16 cellular contexts compared by ENCODE assay signal in genomic region chr2:239287461-239287860, GRCh38.
A peak's percentile ranks its signal among the peaks of the same experiment; 100 is the strongest.
DNase-seq lines count a peak whose midpoint lies in the region; TF ChIP-seq lines count a peak whose summit lies in the region.
"Had no signal": no experiment of that assay in that cellular context is flagged by ENCODE, and none has a peak within 500 bp of the region (broad histone marks: within the 10 kb centered on the region; RNA-seq: fewer than 3 reads in every experiment).

No MANE protein-coding gene starts in this region.

- H3K27me3 ChIP-seq in left ventricle myocardium inferior (ENCODE audit: low read depth) (no peaks in the 10 kb centered on the region), sigmoid colon (no peaks in the 10 kb centered on the region)
- H3K27me3 ChIP-seq: body of pancreas, tibial artery had no signal

- H3K27ac Mint-ChIP-seq in activated CD4-positive, alpha-beta memory T cell treated with anti-CD3 and anti-CD28 coated beads, Interleukin-2, amount 10 ng/mL, durations not matched to agents 7 days and 5 days, result peak overlapping the region; percentile 3
- no peak overlapping the region for H3K27ac Mint-ChIP-seq in activated CD4-positive, alpha-beta memory T cell treated with anti-CD3 and anti-CD28 coated beads for 36 hours

- H3K27ac ChIP-seq in left ventricle myocardium inferior (replicated peaks) (peak overlapping the region; percentile 64), sigmoid colon (peak overlapping the region; percentile 68 to 97 (median 90))
- H3K27ac ChIP-seq: body of pancreas, tibial artery had no signal

- no peaks in the 10 kb centered on the region for H3K9me3 Mint-ChIP-seq in activated CD4-positive, alpha-beta memory T cell treated with anti-CD3 and anti-CD28 coated beads, Interleukin-2, amount 10 ng/mL, durations not matched to agents 7 days and 5 days
- H3K9me3 Mint-ChIP-seq in activated CD4-positive, alpha-beta memory T cell treated with anti-CD3 and anti-CD28 coated beads for 36 hours, result no peaks in the 10 kb centered on the region

- peaks cover 15% of the 10 kb centered on the region for H3K27me3 Mint-ChIP-seq in activated CD4-positive, alpha-beta memory T cell treated with anti-CD3 and anti-CD28 coated beads, Interleukin-2, amount 10 ng/mL, durations not matched to agents 7 days and 5 days
- H3K27me3 Mint-ChIP-seq in activated CD4-positive, alpha-beta memory T cell treated with anti-CD3 and anti-CD28 coated beads for 36 hours, result peaks cover 9% of the 10 kb centered on the region

- CTCF ChIA-PET in activated CD4-positive, alpha-beta memory T cell treated with anti-CD3 and anti-CD28 coated beads, Interleukin-2, amount 10 ng/mL, durations not matched to agents 7 days and 5 days (lab: Charles Lee), result interaction anchor here (1.5 to 2.2 kb wide), 3 partner anchors 12 to 20 kb away, joined by 6 to 11 read pairs (median 7); no protein-coding TSS in a partner anchor
- CTCF ChIA-PET in activated CD4-positive, alpha-beta memory T cell treated with anti-CD3 and anti-CD28 coated beads for 36 hours (lab: Charles Lee), result no interaction called here

- H3K9me3 ChIP-seq in left ventricle myocardium inferior (replicated peaks) (no peaks in the 10 kb centered on the region), sigmoid colon (no peaks in the 10 kb centered on the region)
- H3K9me3 ChIP-seq: A549, body of pancreas, tibial artery had no signal

- H3K36me3 ChIP-seq in left ventricle myocardium inferior (peaks cover 3% of the 10 kb centered on the region), sigmoid colon (no peaks in the 10 kb centered on the region)
- H3K36me3 ChIP-seq: tibial artery had no signal

- DNase-seq in activated CD4-positive, alpha-beta memory T cell treated with anti-CD3 and anti-CD28 coated beads, Interleukin-2, amount 10 ng/mL, durations not matched to agents 7 days and 5 days, result no peak
- DNase-seq in activated CD4-positive, alpha-beta memory T cell treated with anti-CD3 and anti-CD28 coated beads for 36 hours, result no peak
- DNase-seq in amniotic epithelial cell (ENCODE audit: low read depth), result peak; percentile 91
- DNase-seq in left ventricle myocardium inferior, result no peak
- peak; percentile 28 for DNase-seq in sigmoid colon
- no peak for DNase-seq in NOMO-1 treated with DMSO at 0.1 percent for 48 hours (lab: John Stamatoyannopoulos, UW; ENCODE audit: unreplicated experiment)
- no peak for DNase-seq in anterior cingulate cortex (lab: John Stamatoyannopoulos, UW)
- no peak for DNase-seq in NCI-H2227 (lab: John Stamatoyannopoulos, UW; ENCODE audit: unreplicated experiment)
- DNase-seq: activated CD4-positive, alpha-beta T cell treated with anti-CD3 and anti-CD28 coated beads for 48 hours; activated T-cell treated with anti-CD3 and anti-CD28 coated beads, Interleukin-2, amount 50 U/mL, for 1 hour; Karpas-422; NCI-H1436; SHP77 had no signal

- 68 to 76% methylated on average over 5 of the region's 5 CpGs for WGBS in sigmoid colon, 2 donors

- intact Hi-C loops in activated CD4-positive, alpha-beta memory T cell treated with anti-CD3 and anti-CD28 coated beads for 36 hours (cut with micrococcal nuclease), result loop anchor here (10.0 kb wide), 1 partner anchor 337 kb away; no protein-coding TSS in a partner anchor
- intact Hi-C loops in left ventricle myocardium inferior (cut with micrococcal nuclease) (no loop called here), sigmoid colon (cut with DNase I) (no loop called here)

- peaks cover 69% of the 10 kb centered on the region for H3K4me1 Mint-ChIP-seq in activated CD4-positive, alpha-beta memory T cell treated with anti-CD3 and anti-CD28 coated beads, Interleukin-2, amount 10 ng/mL, durations not matched to agents 7 days and 5 days
- H3K4me1 Mint-ChIP-seq in activated CD4-positive, alpha-beta memory T cell treated with anti-CD3 and anti-CD28 coated beads for 36 hours (ENCODE audit: low read depth), result peaks cover 74% of the 10 kb centered on the region

- TF ChIP-seq POLR2A in sigmoid colon (IDR thresholded peaks at IDR 0.05), result no peak

- no peak for TF ChIP-seq EP300 in sigmoid colon (IDR thresholded peaks at IDR 0.05)

- TF ChIP-seq CTCF in left ventricle myocardium inferior (IDR thresholded peaks at IDR 0.05; ENCODE audit: borderline replicate concordance), result no peak
- TF ChIP-seq CTCF in sigmoid colon (IDR thresholded peaks at IDR 0.05), result no peak

- H3K4me3 Mint-ChIP-seq in activated CD4-positive, alpha-beta memory T cell treated with anti-CD3 and anti-CD28 coated beads, Interleukin-2, amount 10 ng/mL, durations not matched to agents 7 days and 5 days, result no peak overlapping the region
- no peak overlapping the region for H3K4me3 Mint-ChIP-seq in activated CD4-positive, alpha-beta memory T cell treated with anti-CD3 and anti-CD28 coated beads for 36 hours

- peaks cover 18% of the 10 kb centered on the region for H3K36me3 Mint-ChIP-seq in activated CD4-positive, alpha-beta memory T cell treated with anti-CD3 and anti-CD28 coated beads, Interleukin-2, amount 10 ng/mL, durations not matched to agents 7 days and 5 days (ENCODE audit: low read depth)
- no peaks in the 10 kb centered on the region for H3K36me3 Mint-ChIP-seq in activated CD4-positive, alpha-beta memory T cell treated with anti-CD3 and anti-CD28 coated beads for 36 hours

- no peak overlapping the region for H3K4me3 ChIP-seq in left ventricle myocardium inferior
- no peak overlapping the region for H3K4me3 ChIP-seq in sigmoid colon
- H3K4me3 ChIP-seq: A549, body of pancreas, tibial artery had no signal

- peaks cover 94% of the 10 kb centered on the region for H3K4me1 ChIP-seq in left ventricle myocardium inferior
- H3K4me1 ChIP-seq in sigmoid colon, result peaks cover 0 to 100% (median 97%) of the 10 kb centered on the region in 4 donors

- POLR2A ChIA-PET in activated CD4-positive, alpha-beta memory T cell treated with anti-CD3 and anti-CD28 coated beads, Interleukin-2, amount 10 ng/mL, durations not matched to agents 7 days and 5 days (lab: Charles Lee), result interaction anchor here (1.2 to 7.4 kb wide), 3 partner anchors 8 to 22 kb away, joined by 3 to 55 read pairs (median 41); no protein-coding TSS in a partner anchor
- POLR2A ChIA-PET in activated CD4-positive, alpha-beta memory T cell treated with anti-CD3 and anti-CD28 coated beads for 36 hours (lab: Charles Lee), result interaction anchor here (0.7 to 1.2 kb wide), 2 partner anchors 94 to 114 kb away, joined by 3 read pairs; no protein-coding TSS in a partner anchor

Comparison
In these comparisons a context has a peak if more than half of its experiments do, and no peak if none do; other contexts are left out.
1. DNase-seq: peak in amniotic epithelial cell (single experiment) and sigmoid colon (single experiment); none in activated CD4-positive, alpha-beta memory T cell treated with anti-CD3 and anti-CD28 coated beads, Interleukin-2, amount 10 ng/mL, durations not matched to agents 7 days and 5 days (single experiment), activated CD4-positive, alpha-beta memory T cell treated with anti-CD3 and anti-CD28 coated beads for 36 hours (single experiment), left ventricle myocardium inferior (single experiment), NOMO-1 treated with DMSO at 0.1 percent for 48 hours (single experiment), anterior cingulate cortex (0 of 58) and NCI-H2227 (single experiment).